Comparison of ENCODE assay signal across 2 cellular contexts in genomic region chr17:47291242-47291873, GRCh38.
A peak's percentile ranks its signal among the peaks of the same experiment; 100 is the strongest.
TF ChIP-seq lines count a peak whose summit lies in the region.

No MANE protein-coding gene starts in this region.

TF ChIP-seq in K562, 482 proteins besides CTCF, POLR2A, EP300 and RAD21 (continued from another document and continues in another):
- no peak for TF ChIP-seq CLOCK (CRISPR knock-in tag; IDR thresholded peaks at IDR 0.05; ENCODE audit: borderline replicate concordance)
- TF ChIP-seq ATF2 (CRISPR knock-in tag; IDR thresholded peaks at IDR 0.05), result no peak
- TF ChIP-seq HDAC6 (IDR thresholded peaks at IDR 0.05; ENCODE audit: low read depth, low read length), result no peak
- TF ChIP-seq EP400 (IDR thresholded peaks at IDR 0.05), result peak; percentile 49; the same call in 1 of the 2 replicates
- peak; percentile 81 for TF ChIP-seq CEBPG (CRISPR knock-in tag; IDR thresholded peaks at IDR 0.05)
- peak; percentile 39 to 78 for TF ChIP-seq CEBPG (tag; conservative IDR thresholded peaks at IDR 0.05 in 1 of 2, IDR thresholded peaks at IDR 0.05 in 1 of 2)
- TF ChIP-seq PML (IDR thresholded peaks at IDR 0.05; ENCODE audit: low read length), result peak; percentile 86
- TF ChIP-seq HDAC3 (IDR thresholded peaks at IDR 0.05; ENCODE audit: borderline replicate concordance, partially characterized antibody), result peak; percentile 68
- peak; percentile 90 for TF ChIP-seq TAL1 (IDR thresholded peaks at IDR 0.05)
- no peak for TF ChIP-seq STAT6 (CRISPR knock-in tag; IDR thresholded peaks at IDR 0.05)
- peak; percentile 62 for TF ChIP-seq SMARCA4 (IDR thresholded peaks at IDR 0.05)
- TF ChIP-seq ZNF639 (CRISPR knock-in tag; conservative IDR thresholded peaks at IDR 0.05 in 1 of 2, IDR thresholded peaks at IDR 0.05 in 1 of 2), result peak in 1 of 2 experiments; percentile 53; a peak in 1 of 4 replicates
- TF ChIP-seq CBX2 (IDR thresholded peaks at IDR 0.05; ENCODE audit: insufficient read depth, low read length, poor library complexity, severe bottlenecking), result no peak
- TF ChIP-seq FIP1L1 (IDR thresholded peaks at IDR 0.05; ENCODE audit: low read depth, low read length, poor library complexity, severe bottlenecking), result no peak
- no peak for TF ChIP-seq ARID2 (IDR thresholded peaks at IDR 0.05)
- TF ChIP-seq ZKSCAN8 (CRISPR knock-in tag; IDR thresholded peaks at IDR 0.05), result peak; percentile 1; the same call in 1 of the 2 replicates
- TF ChIP-seq SREBF2 (CRISPR knock-in tag; IDR thresholded peaks at IDR 0.05), result no peak
- 0 out of 2 replicates have a peak, but pooled peaks have one; percentile 12 for TF ChIP-seq NR2C1 (IDR thresholded peaks at IDR 0.05)
- TF ChIP-seq NR2C1 (tag; IDR thresholded peaks at IDR 0.05), result no peak
- TF ChIP-seq GATA2 (CRISPR knock-in tag; IDR thresholded peaks at IDR 0.05), result peak; percentile 68
- TF ChIP-seq TEAD4 (IDR thresholded peaks at IDR 0.05; ENCODE audit: low read length), result peak; percentile 94
- TF ChIP-seq TEAD4 (CRISPR knock-in tag; IDR thresholded peaks at IDR 0.05; ENCODE audit: borderline replicate concordance), result no peak
- no peak for TF ChIP-seq ZKSCAN3 (CRISPR knock-in tag; IDR thresholded peaks at IDR 0.05)
- peak in 1 of 2 experiments; percentile 49; a peak in 1 of 4 replicates for TF ChIP-seq TBL1XR1 (IDR thresholded peaks at IDR 0.05; ENCODE audit: low read length in 2 of 2)
- no peak for TF ChIP-seq TFAM (CRISPR knock-in tag; conservative IDR thresholded peaks at IDR 0.05)

TF ChIP-seq in HepG2, 621 proteins besides CTCF, POLR2A, EP300 and RAD21 (continued from another document and continues in another):
- TF ChIP-seq REST (IDR thresholded peaks at IDR 0.05; ENCODE audit: borderline replicate concordance in 1 of 2, low read depth in 1 of 2, low read length in 2 of 2) (0 out of 4 replicates have a peak, but pooled peaks of 1 of the 2 experiments have one; percentile 27), PHF21A (CRISPR knock-in tag; IDR thresholded peaks at IDR 0.05) (peak; percentile 71; the same call in 1 of the 2 replicates), KAT8 (CRISPR knock-in tag; IDR thresholded peaks at IDR 0.05) (no peak), ZMYM3 (CRISPR knock-in tag; IDR thresholded peaks at IDR 0.05) (no peak), IKZF1 (IDR thresholded peaks at IDR 0.05) (no peak), ZEB1 (IDR thresholded peaks at IDR 0.05; ENCODE audit: insufficient replicate concordance, low read depth) (peak; percentile 48), ZNF446 (CRISPR knock-in tag; IDR thresholded peaks at IDR 0.05) (no peak), KDM2A (CRISPR knock-in tag; IDR thresholded peaks at IDR 0.05; ENCODE audit: borderline replicate concordance, low read depth) (no peak), ZSCAN22 (CRISPR knock-in tag; IDR thresholded peaks at IDR 0.05) (no peak), ZSCAN21 (CRISPR knock-in tag; IDR thresholded peaks at IDR 0.05; ENCODE audit: borderline replicate concordance) (no peak), ZNF562 (CRISPR knock-in tag; IDR thresholded peaks at IDR 0.05; ENCODE audit: borderline replicate concordance) (no peak), SUZ12 (IDR thresholded peaks at IDR 0.05; ENCODE audit: low read depth, low read length) (no peak), ESRRA (CRISPR knock-in tag; IDR thresholded peaks at IDR 0.05; ENCODE audit: low read depth) (no peak), DNMT1 (CRISPR knock-in tag; IDR thresholded peaks at IDR 0.05) (no peak), ELF4 (CRISPR knock-in tag; IDR thresholded peaks at IDR 0.05; ENCODE audit: borderline replicate concordance) (no peak), ATF3 (CRISPR knock-in tag; IDR thresholded peaks at IDR 0.05) (no peak), ZNF672 (CRISPR knock-in tag; IDR thresholded peaks at IDR 0.05) (0 out of 2 replicates have a peak, but pooled peaks have one; percentile 29), HIVEP1 (CRISPR knock-in tag; IDR thresholded peaks at IDR 0.05) (no peak), ZNF260 (CRISPR knock-in tag; IDR thresholded peaks at IDR 0.05; ENCODE audit: borderline replicate concordance, low read depth) (no peak), TBX3 (IDR thresholded peaks at IDR 0.05; ENCODE audit: borderline replicate concordance) (peak; percentile 43; the same call in 1 of the 2 replicates), ZNF3 (CRISPR knock-in tag; IDR thresholded peaks at IDR 0.05) (no peak), SOX6 (IDR thresholded peaks at IDR 0.05) (no peak), SOX6 (CRISPR knock-in tag; IDR thresholded peaks at IDR 0.05) (peak; percentile 82), HMG20B (CRISPR knock-in tag; conservative IDR thresholded peaks at IDR 0.05) (peak; percentile 68; the same call in 1 of the 2 replicates), GPBP1L1 (CRISPR knock-in tag; IDR thresholded peaks at IDR 0.05) (no peak), HOXA3 (CRISPR knock-in tag; IDR thresholded peaks at IDR 0.05) (0 out of 2 replicates have a peak, but pooled peaks have one; percentile 12), ZNF652 (CRISPR knock-in tag; IDR thresholded peaks at IDR 0.05; ENCODE audit: borderline replicate concordance, low read depth) (no peak), PITX1 (CRISPR knock-in tag; IDR thresholded peaks at IDR 0.05) (peak; percentile 74), ZNF337 (CRISPR knock-in tag; IDR thresholded peaks at IDR 0.05; ENCODE audit: borderline replicate concordance, low read depth) (no peak), ZNF776 (CRISPR knock-in tag; IDR thresholded peaks at IDR 0.05) (no peak), KDM3A (CRISPR knock-in tag; IDR thresholded peaks at IDR 0.05; ENCODE audit: low read depth) (no peak), ZNF747 (CRISPR knock-in tag; IDR thresholded peaks at IDR 0.05; ENCODE audit: borderline replicate concordance) (no peak), SP4 (CRISPR knock-in tag; IDR thresholded peaks at IDR 0.05) (no peak), ZNF768 (CRISPR knock-in tag; IDR thresholded peaks at IDR 0.05) (no peak), ZNF510 (CRISPR knock-in tag; IDR thresholded peaks at IDR 0.05; ENCODE audit: low read depth) (no peak), MEIS1 (CRISPR knock-in tag; IDR thresholded peaks at IDR 0.05; ENCODE audit: borderline replicate concordance) (no peak), ZNF431 (CRISPR knock-in tag; IDR thresholded peaks at IDR 0.05; ENCODE audit: borderline replicate concordance, low read depth) (no peak), HOXD1 (CRISPR knock-in tag; IDR thresholded peaks at IDR 0.05) (peak; percentile 46; the same call in 1 of the 2 replicates), ZNF329 (CRISPR knock-in tag; IDR thresholded peaks at IDR 0.05; ENCODE audit: low read depth) (no peak), DRAP1 (CRISPR knock-in tag; IDR thresholded peaks at IDR 0.05) (no peak), POGK (CRISPR knock-in tag; conservative IDR thresholded peaks at IDR 0.05) (0 out of 2 replicates have a peak, but pooled peaks have one; percentile 20), MYPOP (CRISPR knock-in tag; IDR thresholded peaks at IDR 0.05) (no peak), DR1 (CRISPR knock-in tag; IDR thresholded peaks at IDR 0.05) (no peak), ZNF33A (CRISPR knock-in tag; IDR thresholded peaks at IDR 0.05; ENCODE audit: borderline replicate concordance) (no peak), ZNF468 (CRISPR knock-in tag; IDR thresholded peaks at IDR 0.05) (no peak), FOXP4 (CRISPR knock-in tag; IDR thresholded peaks at IDR 0.05) (peak; percentile 77; the same call in 1 of the 2 replicates), ZNF710 (CRISPR knock-in tag; IDR thresholded peaks at IDR 0.05; ENCODE audit: borderline replicate concordance) (0 out of 2 replicates have a peak, but pooled peaks have one; percentile 48), ZNF383 (CRISPR knock-in tag; IDR thresholded peaks at IDR 0.05; ENCODE audit: borderline replicate concordance) (no peak), ATM (IDR thresholded peaks at IDR 0.05; ENCODE audit: borderline replicate concordance) (no peak), HNRNPK (IDR thresholded peaks at IDR 0.05; ENCODE audit: low read depth, low read length, poor library complexity, severe bottlenecking) (no peak), YEATS4 (CRISPR knock-in tag; IDR thresholded peaks at IDR 0.05; ENCODE audit: borderline replicate concordance) (peak; percentile 32; the same call in 1 of the 2 replicates)
